ENCODE assay signal across 30 cellular contexts in the genomic region with DNA sequence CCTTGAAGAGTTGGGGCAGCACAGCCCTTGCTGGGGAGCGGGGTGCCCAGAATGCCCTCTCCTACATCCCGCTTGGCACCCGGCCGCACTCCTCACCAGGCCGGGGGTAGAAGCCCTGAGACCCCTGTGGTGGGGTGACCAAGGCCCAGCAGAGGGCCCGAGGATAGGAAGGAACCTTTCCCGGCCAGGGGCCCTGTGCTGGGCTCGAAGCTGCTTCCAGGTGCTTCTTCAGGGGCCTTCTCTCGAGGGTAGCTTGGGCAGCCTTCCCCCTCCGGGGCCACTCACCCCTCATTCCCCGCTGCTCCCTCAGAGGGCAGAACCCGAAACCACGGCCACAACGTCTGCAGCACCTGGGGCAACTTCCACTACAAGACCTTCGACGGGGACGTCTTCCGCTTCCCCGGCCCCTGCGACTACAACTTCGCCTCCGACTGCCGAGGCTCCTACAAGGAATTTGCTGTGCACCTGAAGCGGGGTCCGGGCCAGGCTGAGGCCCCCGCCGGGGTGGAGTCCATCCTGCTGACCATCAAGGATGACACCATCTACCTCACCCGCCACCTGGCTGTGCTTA. TPM values are rescaled to one million over a fixed set of nuclear protein-coding genes. Genes with fewer than 3 reads are reported as not detected.
A peak's percentile ranks its signal among the peaks of the same experiment; 100 is the strongest.
DNase-seq lines count a peak whose midpoint lies in the region; ATAC-seq and TF ChIP-seq lines count a peak whose summit lies in the region.
"Had no signal": no experiment of that assay in that cellular context is flagged by ENCODE, and none has a peak within 500 bp of the region (broad histone marks: within the 10 kb centered on the region; RNA-seq: fewer than 3 reads in every experiment).

No MANE protein-coding gene starts in this region.

- H3K27ac Mint-ChIP-seq in activated T-cell treated with anti-CD3 and anti-CD28 coated beads, Interleukin-2, amount 50 U/mL, for 72 hours: no peak overlapping the region
- H3K27ac Mint-ChIP-seq in T-helper 17 cell (no peak overlapping the region), immature natural killer cell (no peak overlapping the region)
- H3K27ac Mint-ChIP-seq: activated B cell treated with CpG ODN at 0.5 μM for 24 hours; activated CD8-positive, alpha-beta T cell treated with anti-CD3 and anti-CD28 coated beads, Interleukin-2, amount 10 ng/mL, durations not matched to agents 7 days and 5 days; activated naive CD4-positive, alpha-beta T cell treated with anti-CD3 and anti-CD28 coated beads, Interleukin-2, amount 50 U/mL, for 72 hours; activated T-cell treated with anti-CD3 and anti-CD28 coated beads, Interleukin-2, amount 50 U/mL, for 24 hours; CD8-positive, alpha-beta memory T cell; mesothelial cell of epicardium had no signal

- H3K27ac ChIP-seq in sigmoid colon: no peak overlapping the region
- H3K27ac ChIP-seq: skin epidermis, upper lobe of left lung had no signal

- no peaks in the 10 kb centered on the region for H3K36me3 ChIP-seq in sigmoid colon
- H3K36me3 ChIP-seq: upper lobe of left lung had no signal

- intact Hi-C loops in sigmoid colon (cut with DNase I): no loop called here

- WGBS in sigmoid colon, 2 donors: 89 to 92% methylated on average over 28 of the region's 28 CpGs

- no peak for TF ChIP-seq CTCF in sigmoid colon (IDR thresholded peaks at IDR 0.05)

- peaks cover 0 to 49% (median 4%) of the 10 kb centered on the region in 3 donors for H3K27me3 ChIP-seq in sigmoid colon
- H3K27me3 ChIP-seq: upper lobe of left lung had no signal

- no peak for ATAC-seq in activated T-cell treated with anti-CD3 and anti-CD28 coated beads, Interleukin-2, amount 50 U/mL, for 72 hours (replicated peaks in 1 of 2)
- ATAC-seq in T-helper 17 cell: no peak
- ATAC-seq: A549; activated CD8-positive, alpha-beta T cell treated with anti-CD3 and anti-CD28 coated beads, Interleukin-2, amount 10 ng/mL, durations not matched to agents 7 days and 5 days; activated naive CD4-positive, alpha-beta T cell treated with anti-CD3 and anti-CD28 coated beads, Interleukin-2, amount 50 U/mL, for 72 hours had no signal

- TF ChIP-seq POLR2A in sigmoid colon (IDR thresholded peaks at IDR 0.05): no peak

- DNase-seq in activated T-cell treated with anti-CD3 and anti-CD28 coated beads, Interleukin-2, amount 50 U/mL, for 1 hour: peak; percentile 10
- DNase-seq in activated T-cell treated with anti-CD3 and anti-CD28 coated beads, Interleukin-2, amount 50 U/mL, for 72 hours: no peak
- DNase-seq in T-helper 17 cell (peak in 2 of 3 donors; percentile 0 to 8), mesenteric fat pad (ENCODE audit: low spot score) (peak; percentile 86), sigmoid colon (peak; percentile 62), DMS79 treated with DMSO at 0.1 percent for 48 hours (lab: John Stamatoyannopoulos, UW) (no peak), NCI-H1436 (lab: John Stamatoyannopoulos, UW) (no peak), immature natural killer cell (no peak)
- DNase-seq: activated B cell treated with CpG ODN at 0.5 μM for 24 hours; activated CD8-positive, alpha-beta T cell treated with anti-CD3 and anti-CD28 coated beads, Interleukin-2, amount 10 ng/mL, durations not matched to agents 7 days and 5 days; KG1; MM.1S; NCI-H1436 treated with DMSO at 0.1 percent for 48 hours; stimulated activated CD4-positive, alpha-beta T cell treated with anti-CD3 and anti-CD28 coated beads, Interleukin-1b, Interleukin-23, amount 100 ng/mL, for 48 hours; T1000 had no signal

- H3K27me3 Mint-ChIP-seq in activated T-cell treated with anti-CD3 and anti-CD28 coated beads, Interleukin-2, amount 50 U/mL, for 72 hours (ENCODE audit: low read depth): no peaks in the 10 kb centered on the region
- H3K27me3 Mint-ChIP-seq in T-helper 17 cell: peaks cover 13% of the 10 kb centered on the region
- peaks cover 0 to 3% (median 3%) of the 10 kb centered on the region in 3 donors for H3K27me3 Mint-ChIP-seq in immature natural killer cell (ENCODE audit: low read depth in 3 of 3)
- H3K27me3 Mint-ChIP-seq: activated B cell treated with CpG ODN at 0.5 μM for 24 hours; activated T-cell treated with anti-CD3 and anti-CD28 coated beads, Interleukin-2, amount 50 U/mL, for 24 hours had no signal

- H3K9me3 ChIP-seq in T-helper 17 cell (ENCODE audit: control insufficient read depth, low read length, poor library complexity, severe bottlenecking) (no peaks in the 10 kb centered on the region), sigmoid colon (no peaks in the 10 kb centered on the region)
- H3K9me3 ChIP-seq: A549, upper lobe of left lung had no signal

- TF ChIP-seq EP300 in sigmoid colon (IDR thresholded peaks at IDR 0.05): no peak

- no peaks in the 10 kb centered on the region for H3K9me3 Mint-ChIP-seq in activated T-cell treated with anti-CD3 and anti-CD28 coated beads, Interleukin-2, amount 50 U/mL, for 72 hours
- H3K9me3 Mint-ChIP-seq in immature natural killer cell: no peaks in the 10 kb centered on the region
- H3K9me3 Mint-ChIP-seq: activated B cell treated with CpG ODN at 0.5 μM for 24 hours; activated naive CD4-positive, alpha-beta T cell treated with anti-CD3 and anti-CD28 coated beads, Interleukin-2, amount 50 U/mL, for 72 hours; activated T-cell treated with anti-CD3 and anti-CD28 coated beads, Interleukin-2, amount 50 U/mL, for 24 hours; CD8-positive, alpha-beta memory T cell; mesothelial cell of epicardium had no signal

- no peaks in the 10 kb centered on the region for H3K4me1 ChIP-seq in sigmoid colon

- H3K4me1 Mint-ChIP-seq in activated T-cell treated with anti-CD3 and anti-CD28 coated beads, Interleukin-2, amount 50 U/mL, for 72 hours (ENCODE audit: low read depth): no peaks in the 10 kb centered on the region
- H3K4me1 Mint-ChIP-seq in T-helper 17 cell (peaks cover 2% of the 10 kb centered on the region), immature natural killer cell (no peaks in the 10 kb centered on the region)
- H3K4me1 Mint-ChIP-seq: activated B cell treated with CpG ODN at 0.5 μM for 24 hours; CD8-positive, alpha-beta memory T cell had no signal

- H3K4me3 Mint-ChIP-seq in activated T-cell treated with anti-CD3 and anti-CD28 coated beads, Interleukin-2, amount 50 U/mL, for 72 hours: no peak overlapping the region
- H3K4me3 Mint-ChIP-seq in T-helper 17 cell: no peak overlapping the region
- H3K4me3 Mint-ChIP-seq in immature natural killer cell: no peak overlapping the region
- H3K4me3 Mint-ChIP-seq: activated B cell treated with CpG ODN at 0.5 μM for 24 hours; activated CD8-positive, alpha-beta T cell treated with anti-CD3 and anti-CD28 coated beads, Interleukin-2, amount 10 ng/mL, durations not matched to agents 7 days and 5 days; activated T-cell treated with anti-CD3 and anti-CD28 coated beads, Interleukin-2, amount 50 U/mL, for 24 hours; CD8-positive, alpha-beta memory T cell; mesothelial cell of epicardium had no signal

- no peaks in the 10 kb centered on the region for H3K36me3 Mint-ChIP-seq in activated T-cell treated with anti-CD3 and anti-CD28 coated beads, Interleukin-2, amount 50 U/mL, for 72 hours (ENCODE audit: insufficient read depth in 2 of 2)
- no peaks in the 10 kb centered on the region for H3K36me3 Mint-ChIP-seq in T-helper 17 cell (ENCODE audit: low read depth)
- H3K36me3 Mint-ChIP-seq in immature natural killer cell: no peaks in the 10 kb centered on the region
- H3K36me3 Mint-ChIP-seq: activated naive CD4-positive, alpha-beta T cell treated with anti-CD3 and anti-CD28 coated beads, Interleukin-2, amount 50 U/mL, for 72 hours; CD8-positive, alpha-beta memory T cell; mesothelial cell of epicardium had no signal

- H3K4me3 ChIP-seq in sigmoid colon: no peak overlapping the region
- H3K4me3 ChIP-seq: A549, skin epidermis, upper lobe of left lung had no signal

RNA-seq across cellular contexts. Expression of a gene that starts 0.8 kb away (rescaled TPM):
- total RNA-seq in activated T-cell treated with anti-CD3 and anti-CD28 coated beads, Interleukin-2, amount 50 U/mL, for 72 hours: not detected
- total RNA-seq in T-helper 17 cell (not detected), mesenteric fat pad (0.80 TPM), sigmoid colon (1 to 10 TPM in 3 of 4 donors, not detected in 1; 2.5 to 8.0 (median 2.9) TPM)
- polyA plus RNA-seq in sigmoid colon (100 to 1,000 TPM in 1 of 3 donors, 10 to 100 TPM in 2; 22.8 to 248 (median 40.2) TPM), immature natural killer cell (not detected)
- total RNA-seq: activated B cell treated with CpG ODN at 0.5 μM for 24 hours; activated CD8-positive, alpha-beta T cell treated with anti-CD3 and anti-CD28 coated beads, Interleukin-2, amount 10 ng/mL, durations not matched to agents 7 days and 5 days; activated naive CD4-positive, alpha-beta T cell treated with anti-CD3 and anti-CD28 coated beads, Interleukin-2, amount 50 U/mL, for 72 hours; CD8-positive, alpha-beta memory T cell; epithelial cell of proximal tubule; H4; HT1080; NCI-H460; OCI-LY7; pulmonary artery endothelial cell had no signal
- polyA plus RNA-seq: CD8-positive, alpha-beta memory T cell; neural cell had no signal

RNA-seq across cellular contexts. Expression of a gene that starts 38.9 kb away (rescaled TPM):
- not detected for total RNA-seq in activated T-cell treated with anti-CD3 and anti-CD28 coated beads, Interleukin-2, amount 50 U/mL, for 72 hours
- not detected for total RNA-seq in T-helper 17 cell
- not detected for total RNA-seq in mesenteric fat pad
- not detected for total RNA-seq in sigmoid colon
- under 1 TPM in 2 of 3 donors, not detected in 1; under 0.01 to 0.04 TPM for polyA plus RNA-seq in sigmoid colon
- not detected for polyA plus RNA-seq in immature natural killer cell
- total RNA-seq: activated B cell treated with CpG ODN at 0.5 μM for 24 hours; activated CD8-positive, alpha-beta T cell treated with anti-CD3 and anti-CD28 coated beads, Interleukin-2, amount 10 ng/mL, durations not matched to agents 7 days and 5 days; activated naive CD4-positive, alpha-beta T cell treated with anti-CD3 and anti-CD28 coated beads, Interleukin-2, amount 50 U/mL, for 72 hours; CD8-positive, alpha-beta memory T cell; epithelial cell of proximal tubule; H4; HT1080; left colon; mesothelial cell of epicardium; NCI-H460; OCI-LY7; pulmonary artery endothelial cell had no signal
- polyA plus RNA-seq: A549; CD8-positive, alpha-beta memory T cell; neural cell had no signal

Comparison
In these comparisons a context has a peak if more than half of its experiments do, and no peak if none do; other contexts are left out.
1. DNase-seq: peak in activated T-cell treated with anti-CD3 and anti-CD28 coated beads, Interleukin-2, amount 50 U/mL, for 1 hour (single experiment), T-helper 17 cell (2 of 3), mesenteric fat pad (single experiment) and sigmoid colon (single experiment); none in activated T-cell treated with anti-CD3 and anti-CD28 coated beads, Interleukin-2, amount 50 U/mL, for 72 hours (0 of 2), DMS79 treated with DMSO at 0.1 percent for 48 hours (single experiment), NCI-H1436 (single experiment) and immature natural killer cell (0 of 3).